In genomic region chr4:179116581-179116980, GRCh38 we compare ENCODE assay signal across 7 cellular contexts.
"Had no signal": no experiment of that assay in that cellular context is flagged by ENCODE, and none has a peak within 500 bp of the region (broad histone marks: within the 10 kb centered on the region; RNA-seq: fewer than 3 reads in every experiment).

No MANE protein-coding gene starts in this region.

- FAIRE-seq: G401.6, GM12891, GM12892, GM18507, GM19239 had no signal

- DNase-seq: GDM1, GF-D8 had no signal
